ENCODE assay signal across 22 cellular contexts in the genomic region with DNA sequence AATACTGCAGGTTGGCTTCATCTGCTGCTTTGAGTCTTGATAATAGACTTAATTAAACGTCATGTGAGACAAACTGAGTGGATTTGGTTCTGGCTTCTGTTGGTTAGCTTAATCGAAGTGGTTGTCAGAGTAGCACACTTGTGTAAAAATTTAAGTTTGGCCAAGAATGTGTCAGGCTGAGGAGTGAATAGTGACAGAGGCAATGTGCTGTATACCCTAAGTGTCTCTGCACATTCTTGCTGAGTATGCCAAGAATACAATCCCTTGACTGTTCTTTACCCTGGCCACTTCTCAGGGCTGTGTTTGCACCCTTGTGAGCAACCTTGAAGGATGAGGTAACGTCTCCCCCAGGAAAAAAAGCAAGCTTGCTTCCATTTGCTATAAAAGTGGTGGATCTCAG. TPM values are rescaled to one million over a fixed set of nuclear protein-coding genes. Genes with fewer than 3 reads are reported as not detected.
DNase-seq lines count a peak whose midpoint lies in the region; ATAC-seq and TF ChIP-seq lines count a peak whose summit lies in the region.
"Had no signal": no experiment of that assay in that cellular context is flagged by ENCODE, and none has a peak within 500 bp of the region (broad histone marks: within the 10 kb centered on the region; RNA-seq: fewer than 3 reads in every experiment).

No MANE protein-coding gene starts in this region.

- TF ChIP-seq CTCF in brain (conservative IDR thresholded peaks at IDR 0.05) (no peak), right atrium auricular region (IDR thresholded peaks at IDR 0.05) (no peak)

- H3K4me1 ChIP-seq in right atrium auricular region, result peaks cover 0 to 28% of the 10 kb centered on the region in 2 donors
- H3K4me1 ChIP-seq in subcutaneous abdominal adipose tissue (ENCODE audit: control insufficient read depth in 5 of 5, insufficient read depth in 5 of 5, low read length in 5 of 5), result no peaks in the 10 kb centered on the region

- intact Hi-C loops in Right ventricle myocardium inferior (cut with DNase I), result loop anchor here (10.0 kb wide), 1 partner anchor 1270 kb away; no protein-coding TSS in a partner anchor
- intact Hi-C loops in cardiac septum (cut with DNase I), result loop anchor here (10.0 kb wide), 1 partner anchor 1270 kb away; no protein-coding TSS in a partner anchor

- H3K36me3 Mint-ChIP-seq in brain, result peaks cover 10% of the 10 kb centered on the region
- H3K36me3 Mint-ChIP-seq: natural killer cell had no signal

- peak; percentile 80 for ATAC-seq in Right ventricle myocardium inferior
- ATAC-seq: HepG2, natural killer cell had no signal

- peak overlapping the region in 3 of 5 experiments; percentile 18 to 47 (median 27) for H3K27ac Mint-ChIP-seq in brain
- H3K27ac Mint-ChIP-seq: activated naive CD4-positive, alpha-beta T cell treated with anti-CD3 and anti-CD28 coated beads, Interleukin-2, amount 50 U/mL, for 24 hours; activated T-helper 1 cell treated with anti-CD3 and anti-CD28 coated beads, Interleukin-12 subunit alpha, Interleukin-12 subunit beta, Interleukin-2, Interleukin-4 antibody, amounts not matched to agents 30 ng/mL and 10 ng/mL and 1 ng/mL, durations not matched to agents 14 hours and 24 hours and 36 hours; natural killer cell; stimulated activated naive B cell treated with anti-CD40 and anti-IgM and Interleukin-4, amounts not matched to agents 10 μg/mL and 1 μg/mL and 100 μg/mL, for 72 hours had no signal

- peaks cover 4% of the 10 kb centered on the region for H3K4me1 Mint-ChIP-seq in brain
- H3K4me1 Mint-ChIP-seq: natural killer cell; stimulated activated naive B cell treated with anti-CD40 and anti-IgM and Interleukin-4, amounts not matched to agents 10 μg/mL and 1 μg/mL and 100 μg/mL, for 72 hours had no signal

- H3K4me3 Mint-ChIP-seq in brain, result no peak overlapping the region
- H3K4me3 Mint-ChIP-seq: activated naive CD4-positive, alpha-beta T cell treated with anti-CD3 and anti-CD28 coated beads, Interleukin-2, amount 50 U/mL, for 24 hours; activated T-helper 1 cell treated with anti-CD3 and anti-CD28 coated beads, Interleukin-12 subunit alpha, Interleukin-12 subunit beta, Interleukin-2, Interleukin-4 antibody, amounts not matched to agents 30 ng/mL and 10 ng/mL and 1 ng/mL, durations not matched to agents 14 hours and 24 hours and 36 hours; natural killer cell; stimulated activated naive B cell treated with anti-CD40 and anti-IgM and Interleukin-4, amounts not matched to agents 10 μg/mL and 1 μg/mL and 100 μg/mL, for 72 hours had no signal

- H3K27me3 ChIP-seq in right atrium auricular region, result no peaks in the 10 kb centered on the region
- H3K27me3 ChIP-seq in subcutaneous abdominal adipose tissue (ENCODE audit: control insufficient read depth in 5 of 5, insufficient read depth in 4 of 5, low read length in 5 of 5), result no peaks in the 10 kb centered on the region
- H3K27me3 ChIP-seq: spleen had no signal

- no peaks in the 10 kb centered on the region for H3K9me3 Mint-ChIP-seq in brain
- H3K9me3 Mint-ChIP-seq: activated naive CD4-positive, alpha-beta T cell treated with anti-CD3 and anti-CD28 coated beads, Interleukin-2, amount 50 U/mL, for 24 hours; activated T-helper 1 cell treated with anti-CD3 and anti-CD28 coated beads, Interleukin-12 subunit alpha, Interleukin-12 subunit beta, Interleukin-2, Interleukin-4 antibody, amounts not matched to agents 30 ng/mL and 10 ng/mL and 1 ng/mL, durations not matched to agents 14 hours and 24 hours and 36 hours; natural killer cell; stimulated activated naive B cell treated with anti-CD40 and anti-IgM and Interleukin-4, amounts not matched to agents 10 μg/mL and 1 μg/mL and 100 μg/mL, for 72 hours had no signal

- no peak overlapping the region for H3K4me3 ChIP-seq in right atrium auricular region
- no peak overlapping the region for H3K4me3 ChIP-seq in subcutaneous abdominal adipose tissue (ENCODE audit: low read depth in 1 of 5, low read length in 5 of 5)
- H3K4me3 ChIP-seq: spleen had no signal

- H3K36me3 ChIP-seq in right atrium auricular region, result peaks cover 14% of the 10 kb centered on the region
- peaks cover 4 to 36% (median 30%) of the 10 kb centered on the region in 5 donors for H3K36me3 ChIP-seq in subcutaneous abdominal adipose tissue (ENCODE audit: control insufficient read depth in 5 of 5, insufficient read depth in 5 of 5, low read length in 5 of 5)

- H3K27ac ChIP-seq in right atrium auricular region, result peak overlapping the region; percentile 46 to 85
- peak overlapping the region; percentile 21 for H3K27ac ChIP-seq in subcutaneous abdominal adipose tissue (ENCODE audit: low read depth, low read length)
- H3K27ac ChIP-seq: C4-2B, spleen had no signal

- H3K27me3 Mint-ChIP-seq in brain, result no peaks in the 10 kb centered on the region
- H3K27me3 Mint-ChIP-seq: activated naive CD4-positive, alpha-beta T cell treated with anti-CD3 and anti-CD28 coated beads, Interleukin-2, amount 50 U/mL, for 24 hours; stimulated activated naive B cell treated with anti-CD40 and anti-IgM and Interleukin-4, amounts not matched to agents 10 μg/mL and 1 μg/mL and 100 μg/mL, for 72 hours had no signal

- DNase-seq in Right ventricle myocardium inferior (ENCODE audit: missing footprints) (no peak), cardiac septum (ENCODE audit: low spot score) (no peak), right atrium auricular region (ENCODE audit: low spot score) (no peak), GM19240 (ENCODE audit: insufficient read length, low spot score) (no peak), NCI-H748 treated with DMSO at 0.1 percent for 48 hours (lab: John Stamatoyannopoulos, UW) (no peak)
- no peak for DNase-seq in central memory CD4-positive, alpha-beta T cell
- DNase-seq: activated CD4-positive, alpha-beta T cell treated with anti-CD3 and anti-CD28 coated beads for 4 hours; natural killer cell; NCI-H1105 treated with DMSO at 0.1 percent for 48 hours; NCI-H2029; NK-92 treated with Interleukin-12 subunit alpha and Interleukin-12 subunit beta, amount 100 ng/mL, for 24 hours; retina; spleen; stimulated activated CD4-positive, alpha-beta T cell treated with anti-CD3 and anti-CD28 coated beads, Interleukin-4, amount 100 ng/mL, for 1 hour; stimulated activated naive B cell treated with anti-CD40 and anti-IgM and Interleukin-4, amounts not matched to agents 10 μg/mL and 1 μg/mL and 100 μg/mL, for 72 hours; T-helper 2 cell had no signal

- H3K9me3 ChIP-seq in right atrium auricular region (no peaks in the 10 kb centered on the region), subcutaneous abdominal adipose tissue (ENCODE audit: control insufficient read depth in 5 of 5, low read length in 5 of 5) (no peaks in the 10 kb centered on the region)
- H3K9me3 ChIP-seq: spleen had no signal

- no peak overlapping the region for H3K9ac ChIP-seq in subcutaneous abdominal adipose tissue (ENCODE audit: low read length in 5 of 5)

RNA-seq across cellular contexts. Expression of gene RPS3A, which starts 14.9 kb away (rescaled TPM):
- total RNA-seq in Right ventricle myocardium inferior (1,086 TPM), cardiac septum (807 TPM), right atrium auricular region (1,000 to 10,000 TPM; 1,734 to 2,285 TPM)
- 2,052 TPM for polyA plus RNA-seq in brain (ENCODE audit: insufficient read depth, low read depth, low replicate concordance)
